In the genomic region with DNA sequence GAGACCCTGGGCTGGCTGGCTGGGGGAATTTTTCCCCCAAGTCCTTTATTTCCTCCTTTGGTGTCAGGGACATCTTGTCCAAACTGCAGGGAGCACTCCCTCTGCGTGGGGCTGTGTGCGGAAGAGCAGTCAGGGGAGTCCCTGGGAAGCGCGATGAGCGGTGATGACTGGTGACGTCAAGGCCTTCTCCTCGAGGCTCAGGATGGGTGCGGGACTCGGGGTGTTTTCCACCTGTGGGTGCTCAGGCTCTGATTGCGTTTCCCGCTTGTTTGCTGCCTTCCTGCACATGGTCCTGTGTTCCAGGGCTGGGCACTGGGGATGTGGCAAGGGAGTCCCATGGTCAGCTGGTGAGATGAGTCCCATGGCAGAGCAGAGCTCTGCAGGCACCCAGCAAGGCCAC, we compare ENCODE assay signal across 25 cellular contexts.
"Had no signal": no experiment of that assay in that cellular context is flagged by ENCODE, and none has a peak within 500 bp of the region (broad histone marks: within the 10 kb centered on the region; RNA-seq: fewer than 3 reads in every experiment).

No MANE protein-coding gene starts in this region.

- H3K9me3 ChIP-seq: colonic mucosa, esophagus squamous epithelium, gastrocnemius medialis, heart right ventricle, left ventricle myocardium inferior, lower lobe of right lung, mucosa of descending colon had no signal

- H3K27me3 Mint-ChIP-seq: dendritic cell treated with granulocyte-macrophage colony-stimulating factor and Interleukin-4, amounts not matched to agents 40 ng/mL and 50 ng/mL, for 4 days had no signal

- ATAC-seq: effector memory CD8-positive, alpha-beta T cell; gastrocnemius medialis; heart right ventricle; left colon; left lobe of liver; lower lobe of right lung; mucosa of descending colon had no signal

- H3K4me1 ChIP-seq: colonic mucosa, gastrocnemius medialis, heart right ventricle, left ventricle myocardium inferior, lower lobe of right lung had no signal

- H3K27ac Mint-ChIP-seq: dendritic cell treated with granulocyte-macrophage colony-stimulating factor and Interleukin-4, amounts not matched to agents 40 ng/mL and 50 ng/mL, for 4 days; effector memory CD8-positive, alpha-beta T cell; immature natural killer cell; mesothelial cell of epicardium had no signal

- H3K36me3 ChIP-seq: colonic mucosa, gastrocnemius medialis had no signal

- H3K4me1 Mint-ChIP-seq: immature natural killer cell had no signal

- H3K9me3 Mint-ChIP-seq: dendritic cell treated with granulocyte-macrophage colony-stimulating factor and Interleukin-4, amounts not matched to agents 40 ng/mL and 50 ng/mL, for 4 days; endodermal cell; immature natural killer cell; mesothelial cell of epicardium had no signal

- H3K27me3 ChIP-seq: colonic mucosa, esophagus squamous epithelium, gastrocnemius medialis, heart right ventricle had no signal

- H3K4me3 Mint-ChIP-seq: dendritic cell treated with granulocyte-macrophage colony-stimulating factor and Interleukin-4, amounts not matched to agents 40 ng/mL and 50 ng/mL, for 4 days; effector memory CD8-positive, alpha-beta T cell; endodermal cell; immature natural killer cell; mesothelial cell of epicardium had no signal

- H3K4me3 ChIP-seq: colonic mucosa, esophagus squamous epithelium, gastrocnemius medialis, heart right ventricle, left ventricle myocardium inferior, lower lobe of right lung, mucosa of descending colon had no signal

- DNase-seq: cerebellar nuclear complex; colonic mucosa; cortex of kidney; effector CD8-positive, alpha-beta T cell; effector memory CD8-positive, alpha-beta T cell; endodermal cell; esophagus squamous epithelium; foreskin fibroblast; foreskin melanocyte; gastrocnemius medialis; glutamatergic neuron; heart right ventricle; hippocampal formation; immature natural killer cell; islet precursor cell; kidney; kidney glomerular epithelial cell; left colon; left ventricle myocardium inferior; lower lobe of right lung; mesenchymal stem cell; mucosa of descending colon had no signal

- H3K27ac ChIP-seq: colonic mucosa, esophagus squamous epithelium, gastrocnemius medialis, heart right ventricle, left ventricle myocardium inferior, lower lobe of right lung had no signal

- H3K36me3 Mint-ChIP-seq: immature natural killer cell had no signal
